In the genomic region with DNA sequence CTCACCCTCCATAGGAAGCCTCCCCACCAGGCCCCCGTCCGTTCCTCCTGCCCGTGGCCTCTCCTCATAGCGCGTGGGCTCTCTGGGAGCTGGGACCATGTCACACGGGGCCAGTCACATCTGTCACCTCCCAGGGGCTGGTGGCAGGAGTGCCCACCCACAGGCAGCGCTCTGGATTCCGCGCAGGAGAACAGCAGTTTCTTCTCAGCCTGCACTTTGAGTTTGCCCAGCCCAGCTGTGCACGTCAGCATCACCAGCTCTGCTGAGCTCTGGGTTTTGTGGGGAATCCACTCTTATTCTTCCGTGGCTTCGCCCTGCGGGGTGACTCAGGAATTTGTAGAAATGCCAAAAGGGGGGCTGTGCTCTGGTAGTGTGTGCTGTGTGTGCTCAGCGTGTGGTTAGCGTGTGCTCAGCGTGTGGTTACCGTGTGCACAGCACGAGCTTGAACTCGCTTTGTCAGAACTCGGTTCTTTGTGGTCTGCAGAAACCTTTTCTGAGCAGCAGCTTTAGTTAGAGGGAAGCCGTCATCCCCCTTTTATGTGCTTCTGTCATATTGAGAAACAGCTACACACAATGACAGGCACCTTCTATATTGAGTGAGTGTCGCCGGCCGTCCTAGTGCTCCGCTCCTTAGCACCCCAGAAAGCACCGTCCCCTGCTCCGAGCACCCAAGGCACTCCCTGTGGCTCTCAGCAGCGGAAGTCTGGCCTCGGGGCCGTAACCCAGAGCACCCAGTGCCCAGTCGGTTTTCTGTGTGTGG, we compare ENCODE assay signal across 12 cellular contexts. TPM values are rescaled to one million over a fixed set of nuclear protein-coding genes. Genes with fewer than 3 reads are reported as not detected.
DNase-seq lines count a peak whose midpoint lies in the region; ATAC-seq, FAIRE-seq and TF ChIP-seq lines count a peak whose summit lies in the region.
"Had no signal": no experiment of that assay in that cellular context is flagged by ENCODE, and none has a peak within 500 bp of the region (broad histone marks: within the 10 kb centered on the region; RNA-seq: fewer than 3 reads in every experiment).

No MANE protein-coding gene starts in this region.

- no peak overlapping the region for H3K18ac ChIP-seq in trophoblast cell (ENCODE audit: low read length)

- H2BK12ac ChIP-seq in trophoblast cell (ENCODE audit: low read length), result no peak overlapping the region

- no peaks in the 10 kb centered on the region for H3K27me3 ChIP-seq in OCI-LY1 (ENCODE audit: insufficient read depth, low read length)
- no peaks in the 10 kb centered on the region for H3K27me3 ChIP-seq in trophoblast cell (ENCODE audit: insufficient read depth, low read length)

- peak; percentile 21 for DNase-seq in activated T-cell treated with anti-CD3 and anti-CD28 coated beads for 1 hour (ENCODE audit: low read depth)
- no peak for DNase-seq in mesothelial cell of epicardium (ENCODE audit: low spot score in 2 of 2, unreplicated experiment in 2 of 2)
- DNase-seq in stimulated activated CD8-positive, alpha-beta memory T cell treated with anti-CD3 and anti-CD28 coated beads, Interleukin-4, amount 100 ng/mL, for 48 hours, result peak; percentile 78
- DNase-seq in D721Med (ENCODE audit: insufficient read length, low spot score), result no peak
- DNase-seq in DMS53 treated with DMSO at 0.1 percent for 48 hours (lab: John Stamatoyannopoulos, UW; ENCODE audit: unreplicated experiment), result no peak
- no peak for DNase-seq in trophoblast cell
- DNase-seq: NCI-H510A had no signal

- FAIRE-seq in D721Med (lab: Jason Lieb, UNC), result no peak
- FAIRE-seq: G401.6 had no signal

- WGBS in trophoblast cell (ENCODE audit: extremely low coverage, insufficient coverage, insufficient read length), result no CpG with 5 or more reads among the region's 31 CpGs

- H3K4me2 ChIP-seq in OCI-LY1 (ENCODE audit: low read length), result peak overlapping the region; percentile 83
- H3K4me2 ChIP-seq in trophoblast cell (ENCODE audit: low read length), result no peak overlapping the region

- H3K9ac ChIP-seq in OCI-LY1 (ENCODE audit: low read length) (peak overlapping the region; percentile 93), trophoblast cell (ENCODE audit: low read length) (no peak overlapping the region)

- no peak overlapping the region for H3K4me3 Mint-ChIP-seq in mesothelial cell of epicardium

- H3K4me1 Mint-ChIP-seq in mesothelial cell of epicardium, result peaks cover 32% of the 10 kb centered on the region

- H3K36me3 ChIP-seq in OCI-LY1 (ENCODE audit: insufficient read depth, low read length) (peaks cover 44% of the 10 kb centered on the region), trophoblast cell (ENCODE audit: control insufficient read depth in 1 of 2, insufficient read depth in 2 of 2, low read length in 2 of 2) (peaks cover 22 to 27% of the 10 kb centered on the region in 2 experiments)

- peaks cover 7% of the 10 kb centered on the region for H3K27me3 Mint-ChIP-seq in mesothelial cell of epicardium (ENCODE audit: low read depth)

- H3K36me3 Mint-ChIP-seq in mesothelial cell of epicardium, result peaks cover 3% of the 10 kb centered on the region

- peaks cover 6% of the 10 kb centered on the region for H3K79me1 ChIP-seq in trophoblast cell (ENCODE audit: low read length)

- no peak overlapping the region for H4K8ac ChIP-seq in trophoblast cell (ENCODE audit: low read depth, low read length)

- H3K14ac ChIP-seq in trophoblast cell (ENCODE audit: low read length), result no peak overlapping the region

- no peaks in the 10 kb centered on the region for H4K20me1 ChIP-seq in OCI-LY1 (ENCODE audit: insufficient read depth, low read length)

- H3F3A ChIP-seq in OCI-LY1 (ENCODE audit: insufficient read depth, low read length), result no peaks in the 10 kb centered on the region

- TF ChIP-seq CTCF in OCI-LY1 (IDR thresholded peaks at IDR 0.05; ENCODE audit: low read length) (no peak), mesothelial cell of epicardium (IDR thresholded peaks at IDR 0.05; ENCODE audit: unreplicated experiment) (no peak), D721Med (IDR thresholded peaks at IDR 0.05; ENCODE audit: insufficient read depth, missing control alignments) (no peak)

- ATAC-seq in HG03520 (IDR thresholded peaks at IDR 0.05; ENCODE audit: unreplicated experiment), result no peak
- ATAC-seq: left lung had no signal

- no peak overlapping the region for H3K23ac ChIP-seq in trophoblast cell (ENCODE audit: low read length)

- H3K9me3 ChIP-seq in OCI-LY1 (ENCODE audit: low read length) (no peaks in the 10 kb centered on the region), trophoblast cell (ENCODE audit: insufficient read depth, low read depth, low read length) (no peaks in the 10 kb centered on the region)
- H3K9me3 ChIP-seq: left lung had no signal

- H2BK120ac ChIP-seq in trophoblast cell (ENCODE audit: insufficient read depth, low read length, poor library complexity), result no peak overlapping the region

- no peak overlapping the region for H4K12ac ChIP-seq in trophoblast cell (ENCODE audit: low read depth, low read length)

- H3K9me3 Mint-ChIP-seq in mesothelial cell of epicardium, result no peaks in the 10 kb centered on the region

- H3K79me2 ChIP-seq in OCI-LY1 (ENCODE audit: insufficient read depth, low read length) (peaks cover 41% of the 10 kb centered on the region), trophoblast cell (ENCODE audit: control insufficient read depth, insufficient read depth, low read length, poor library complexity) (peaks cover 7% of the 10 kb centered on the region)

- H3K27ac ChIP-seq in OCI-LY1 (ENCODE audit: low read depth, low read length, poor library complexity, severe bottlenecking) (peak overlapping the region; percentile 98), trophoblast cell (ENCODE audit: low read depth, low read length) (no peak overlapping the region)
- H3K27ac ChIP-seq: epithelial cell of prostate had no signal

- H3K27ac Mint-ChIP-seq in mesothelial cell of epicardium, result peak overlapping the region; percentile 6

- H3K4ac ChIP-seq in trophoblast cell (ENCODE audit: low read depth, low read length), result no peak overlapping the region

- H3K9me2 ChIP-seq in OCI-LY1 (ENCODE audit: low read depth, low read length), result no peaks in the 10 kb centered on the region

- peaks cover 60% of the 10 kb centered on the region for H3K4me1 ChIP-seq in OCI-LY1 (ENCODE audit: insufficient read depth, low read length, severe bottlenecking)
- peaks cover 12 to 17% of the 10 kb centered on the region in 2 experiments for H3K4me1 ChIP-seq in trophoblast cell (ENCODE audit: control insufficient read depth in 1 of 2, insufficient read depth in 2 of 2, low read length in 2 of 2)

- H2AK5ac ChIP-seq in trophoblast cell (ENCODE audit: low read length), result no peak overlapping the region

- no peak overlapping the region for H2AFZ ChIP-seq in OCI-LY1 (ENCODE audit: low read length)
- no peak overlapping the region for H2AFZ ChIP-seq in trophoblast cell (ENCODE audit: insufficient read depth, low read length, poor library complexity)

- H4K91ac ChIP-seq in trophoblast cell (ENCODE audit: low read depth, low read length), result no peak overlapping the region

- H3K4me3 ChIP-seq in OCI-LY1 (ENCODE audit: low read depth, low read length, poor library complexity, severe bottlenecking), result peak overlapping the region; percentile 90
- H3K4me3 ChIP-seq in trophoblast cell (ENCODE audit: low read depth, low read length), result no peak overlapping the region
- H3K4me3 ChIP-seq: left lung had no signal

- H2BK5ac ChIP-seq in trophoblast cell (ENCODE audit: low read depth, low read length, poor library complexity), result no peak overlapping the region

RNA-seq across cellular contexts. Expression of gene ACSF3, which starts 3.3 kb away (rescaled TPM):
- 35.7 to 41.5 TPM (median 37.7 TPM) in 3 replicates for total RNA-seq in mesothelial cell of epicardium
- 8.7 and 8.8 TPM in 2 replicates for polyA plus RNA-seq in trophoblast cell (2013)

Comparison
In these comparisons a context has a peak if more than half of its experiments do, and no peak if none do; other contexts are left out.
1. DNase-seq: peak in activated T-cell treated with anti-CD3 and anti-CD28 coated beads for 1 hour (single experiment) and stimulated activated CD8-positive, alpha-beta memory T cell treated with anti-CD3 and anti-CD28 coated beads, Interleukin-4, amount 100 ng/mL, for 48 hours (single experiment); none in mesothelial cell of epicardium (0 of 2), D721Med (single experiment), DMS53 treated with DMSO at 0.1 percent for 48 hours (single experiment) and trophoblast cell (0 of 2).